In genomic region chr3:101725192-101725889, GRCh38 we compare ENCODE assay signal across 8 cellular contexts. TPM values are rescaled to one million over a fixed set of nuclear protein-coding genes. Genes with fewer than 3 reads are reported as not detected.
DNase-seq lines count a peak whose midpoint lies in the region; ATAC-seq and TF ChIP-seq lines count a peak whose summit lies in the region.

No MANE protein-coding gene starts in this region.

- ATAC-seq in lung (ENCODE audit: insufficient read depth, low FRiP score), result no peak

- intact Hi-C loops in activated CD4-positive, alpha-beta T cell treated with anti-CD3 and anti-CD28 coated beads, Interleukin-2, amount 10 ng/mL, durations not matched to agents 24 days and 14 days (cut with micrococcal nuclease), result loop anchor here (2.0 kb wide), 1 partner anchor 151 kb away; the partner anchor contains the start of gene PCNP

- H3K9me3 Mint-ChIP-seq in activated CD4-positive, alpha-beta T cell treated with anti-CD3 and anti-CD28 coated beads, Interleukin-2, amount 10 ng/mL, durations not matched to agents 24 days and 14 days, result no peaks in the 10 kb centered on the region

- TF ChIP-seq CTCF in GM12865 (IDR thresholded peaks at IDR 0.05; ENCODE audit: insufficient read depth, low read depth, low read length, missing control alignments), result no peak
- TF ChIP-seq CTCF in HFF-Myc (IDR thresholded peaks at IDR 0.05; ENCODE audit: low read depth, low read length, missing control alignments), result no peak
- TF ChIP-seq CTCF in lung (IDR thresholded peaks at IDR 0.05; ENCODE audit: control extremely low read depth, extremely low read depth), result no peak

- H3K4me1 Mint-ChIP-seq in activated CD4-positive, alpha-beta T cell treated with anti-CD3 and anti-CD28 coated beads, Interleukin-2, amount 10 ng/mL, durations not matched to agents 24 days and 14 days, result peaks cover 35% of the 10 kb centered on the region

- no peaks in the 10 kb centered on the region for H3K27me3 Mint-ChIP-seq in activated CD4-positive, alpha-beta T cell treated with anti-CD3 and anti-CD28 coated beads, Interleukin-2, amount 10 ng/mL, durations not matched to agents 24 days and 14 days

- H3K27ac Mint-ChIP-seq in activated CD4-positive, alpha-beta T cell treated with anti-CD3 and anti-CD28 coated beads, Interleukin-2, amount 10 ng/mL, durations not matched to agents 24 days and 14 days, result peak overlapping the region; percentile 97

- 0 to 2% methylated on average over 21 of the region's 21 CpGs for WGBS in lung, 2 donors

- DNase-seq in GM12865 (ENCODE audit: low read depth), result peak; percentile 42
- DNase-seq in HFF-Myc (ENCODE audit: extremely low read depth, low read depth), result no peak
- peak; percentile 46 for DNase-seq in NCI-H1105 (lab: John Stamatoyannopoulos, UW)
- peak; percentile 83 for DNase-seq in activated CD4-positive, alpha-beta T cell treated with anti-CD3 and anti-CD28 coated beads, Interleukin-2, amount 10 ng/mL, durations not matched to agents 24 days and 14 days
- DNase-seq in effector CD4-positive, alpha-beta T cell, result peak; percentile 16
- DNase-seq in lung (ENCODE audit: low spot score), result no peak
- no peak for DNase-seq in COLO829 (ENCODE audit: low spot score)

- H3K9me3 ChIP-seq in lung (ENCODE audit: control insufficient read depth in 2 of 2, insufficient read depth in 1 of 2, low read length in 1 of 2), result no peaks in the 10 kb centered on the region

- peak overlapping the region; percentile 95 for H3K4me3 Mint-ChIP-seq in activated CD4-positive, alpha-beta T cell treated with anti-CD3 and anti-CD28 coated beads, Interleukin-2, amount 10 ng/mL, durations not matched to agents 24 days and 14 days

- H3K4me1 ChIP-seq in lung (ENCODE audit: control insufficient read depth in 2 of 2, insufficient read depth in 2 of 2, low read length in 2 of 2), result peaks cover 0 to 6% of the 10 kb centered on the region in 2 donors

- peaks cover 0 to 2% of the 10 kb centered on the region in 2 donors for H3K36me3 ChIP-seq in lung (ENCODE audit: control insufficient read depth in 2 of 2, insufficient read depth in 2 of 2, low read length in 2 of 2)

- no peaks in the 10 kb centered on the region for H3K27me3 ChIP-seq in lung (ENCODE audit: control insufficient read depth, insufficient read depth)

- H3K36me3 Mint-ChIP-seq in activated CD4-positive, alpha-beta T cell treated with anti-CD3 and anti-CD28 coated beads, Interleukin-2, amount 10 ng/mL, durations not matched to agents 24 days and 14 days (ENCODE audit: low read depth), result peaks cover 23% of the 10 kb centered on the region

- peak overlapping the region; percentile 89 for H3K4me3 ChIP-seq in GM12865 (ENCODE audit: low read depth, low read length)
- peak overlapping the region; percentile 92 for H3K4me3 ChIP-seq in HFF-Myc (replicated peaks; ENCODE audit: low read depth, low read length)
- peak overlapping the region; percentile 82 for H3K4me3 ChIP-seq in lung

- H3K27ac ChIP-seq in lung (ENCODE audit: low read depth in 1 of 2, low read length in 1 of 2), result peak overlapping the region; percentile 74
- peak overlapping the region; percentile 93 for H3K27ac ChIP-seq in temporal lobe (ENCODE audit: low read depth, low read length)

RNA-seq across cellular contexts. Expression of gene CEP97, which starts 0.9 kb away (rescaled TPM):
- total RNA-seq in activated CD4-positive, alpha-beta T cell treated with anti-CD3 and anti-CD28 coated beads, Interleukin-2, amount 10 ng/mL, durations not matched to agents 24 days and 14 days, result 20.3 and 22.8 TPM in 2 replicates
- total RNA-seq in lung, result 10 to 100 TPM; 11.1 to 21.0 TPM
- 1 to 10 TPM; 1.9 to 2.1 TPM for polyA plus RNA-seq in lung
- 46.7 TPM for total RNA-seq in temporal lobe

RNA-seq across cellular contexts. Expression of gene RPL24, which starts 38.8 kb away (rescaled TPM):
- 1,569 and 1,570 TPM in 2 replicates for total RNA-seq in activated CD4-positive, alpha-beta T cell treated with anti-CD3 and anti-CD28 coated beads, Interleukin-2, amount 10 ng/mL, durations not matched to agents 24 days and 14 days
- total RNA-seq in lung (1,000 to 10,000 TPM in 1 of 2 donors, 100 to 1,000 TPM in 1; 883 to 1,468 TPM), temporal lobe (2,291 TPM)
- polyA plus RNA-seq in lung, result 1,000 to 10,000 TPM; 1,147 to 4,516 TPM

RNA-seq across cellular contexts. Expression of gene ZBTB11, which starts 48.4 kb away (rescaled TPM):
- 29.0 and 30.2 TPM in 2 replicates for total RNA-seq in activated CD4-positive, alpha-beta T cell treated with anti-CD3 and anti-CD28 coated beads, Interleukin-2, amount 10 ng/mL, durations not matched to agents 24 days and 14 days
- total RNA-seq in lung (10 to 100 TPM; 14.3 to 42.5 TPM), temporal lobe (35.9 TPM)
- polyA plus RNA-seq in lung, result 1 to 10 TPM; 7.5 to 9.3 TPM

RNA-seq across cellular contexts. Expression of gene NXPE3, which starts 53.7 kb away (rescaled TPM):
- total RNA-seq in activated CD4-positive, alpha-beta T cell treated with anti-CD3 and anti-CD28 coated beads, Interleukin-2, amount 10 ng/mL, durations not matched to agents 24 days and 14 days, result 17.2 and 18.2 TPM in 2 replicates
- 10 to 100 TPM in 1 of 2 donors, 1 to 10 TPM in 1; 6.5 to 14.2 TPM for total RNA-seq in lung
- polyA plus RNA-seq in lung, result 1 to 10 TPM; 4.5 to 9.5 TPM
- 13.8 TPM for total RNA-seq in temporal lobe

Comparison
In these comparisons a context has a peak if more than half of its experiments do, and no peak if none do; other contexts are left out.
1. DNase-seq: peak in GM12865 (single experiment), NCI-H1105 (single experiment), activated CD4-positive, alpha-beta T cell treated with anti-CD3 and anti-CD28 coated beads, Interleukin-2, amount 10 ng/mL, durations not matched to agents 24 days and 14 days (single experiment) and effector CD4-positive, alpha-beta T cell (single experiment); none in HFF-Myc (single experiment), lung (single experiment) and COLO829 (single experiment).
2. Peak in every context shown above with its lines, with median percentiles within 50 percentile points of each other: H3K4me3 ChIP-seq.